30 cellular contexts compared by ENCODE assay signal in the genomic region with DNA sequence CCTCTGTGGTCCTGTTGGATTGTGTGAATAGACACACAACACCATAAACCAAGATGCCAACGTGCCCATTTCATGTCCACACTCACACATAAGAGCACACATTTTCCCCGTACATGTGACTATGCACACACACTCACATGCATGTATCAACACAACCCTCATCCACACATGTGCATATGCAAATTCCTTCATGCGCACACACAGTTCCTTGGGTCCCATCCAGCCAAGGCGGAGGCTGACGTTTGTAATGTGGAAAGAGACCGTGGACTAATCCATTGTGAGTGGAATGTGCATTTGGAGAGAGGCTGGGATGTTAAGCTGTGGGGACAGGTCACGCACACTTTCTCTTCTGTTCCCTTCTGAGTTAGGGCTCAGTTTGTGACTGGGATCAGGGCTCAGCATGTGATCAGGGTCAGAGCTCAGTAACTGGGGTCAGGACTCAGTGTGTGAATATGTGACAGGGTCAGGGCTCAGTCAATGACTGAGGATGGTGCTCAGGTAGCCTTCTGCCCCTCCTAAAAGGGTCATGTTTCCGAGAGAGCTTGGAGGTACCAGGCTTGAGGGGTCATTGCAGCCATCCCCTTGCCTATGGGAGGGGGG. TPM values are rescaled to one million over a fixed set of nuclear protein-coding genes. Genes with fewer than 3 reads are reported as not detected.
"Had no signal": no experiment of that assay in that cellular context is flagged by ENCODE, and none has a peak within 500 bp of the region (broad histone marks: within the 10 kb centered on the region; RNA-seq: fewer than 3 reads in every experiment).

No MANE protein-coding gene starts in this region.

- H3K9me3 ChIP-seq: adrenal gland, body of pancreas, SK-N-SH had no signal

- ATAC-seq: activated CD4-positive, alpha-beta T cell treated with anti-CD3 and anti-CD28 coated beads for 36 hours; activated CD4-positive, CD25-positive, alpha-beta regulatory T cell treated with anti-CD3 and anti-CD28 coated beads, Interleukin-2, amount 50 U/mL, for 24 hours; activated naive CD4-positive, alpha-beta T cell treated with anti-CD3 and anti-CD28 coated beads, Interleukin-2, amount 50 U/mL, for 72 hours; body of pancreas; K562; Panc1 had no signal

- H3K27me3 Mint-ChIP-seq: activated CD4-positive, alpha-beta T cell treated with anti-CD3 and anti-CD28 coated beads for 36 hours; activated T-cell treated with anti-CD3 and anti-CD28 coated beads, Interleukin-2, amount 50 U/mL, for 24 hours had no signal

- H3K36me3 ChIP-seq: adrenal gland, breast epithelium, SJSA1 had no signal

- DNase-seq: activated CD4-positive, alpha-beta T cell treated with anti-CD3 and anti-CD28 coated beads for 36 hours; activated CD4-positive, alpha-beta T cell treated with anti-CD3 and anti-CD28 coated beads, Interleukin-2, amount 10 ng/mL, durations not matched to agents 7 days and 5 days; activated CD4-positive, alpha-beta T cell treated with anti-CD3 and anti-CD28 coated beads, Interleukin-2, amount 50 U/mL, for 48 hours; activated CD8-positive, alpha-beta T cell treated with anti-CD3 and anti-CD28 coated beads, Interleukin-2, amount 10 ng/mL, durations not matched to agents 7 days and 5 days; activated gamma-delta T cell treated with Interleukin-2 at 50 U/mL for 16 hours; activated naive CD4-positive, alpha-beta T cell treated with anti-CD3 and anti-CD28 coated beads for 36 hours; activated T-cell treated with anti-CD3 and anti-CD28 coated beads, Interleukin-2, amount 50 U/mL, for 24 hours; adrenal gland; body of pancreas; NCI-H1105; NCI-H1417 treated with DMSO at 0.1 percent for 48 hours; NCI-H187 treated with DMSO at 0.1 percent for 48 hours; NCI-H2081 treated with DMSO at 0.1 percent for 48 hours; NCI-H345; NCI-H524 treated with DMSO at 0.1 percent for 48 hours; SHP77 treated with DMSO at 0.1 percent for 48 hours; SK-N-SH; T1000 had no signal

- H3K9ac ChIP-seq: SK-N-SH had no signal

- H3K4me3 ChIP-seq: adrenal gland, body of pancreas, breast epithelium, K562, SJSA1 had no signal

- H3K27ac ChIP-seq: adrenal gland, body of pancreas, breast epithelium, SJSA1 had no signal

- H3K27me3 ChIP-seq: adrenal gland, body of pancreas, breast epithelium, SJSA1 had no signal

- H3K9me2 ChIP-seq: SK-N-SH had no signal

- H3K4me1 ChIP-seq: adrenal gland, body of pancreas, breast epithelium had no signal

- H3K4me3 Mint-ChIP-seq: activated CD4-positive, alpha-beta T cell treated with anti-CD3 and anti-CD28 coated beads for 36 hours; activated CD4-positive, alpha-beta T cell treated with anti-CD3 and anti-CD28 coated beads, Interleukin-2, amount 10 ng/mL, durations not matched to agents 7 days and 5 days; activated CD8-positive, alpha-beta T cell treated with anti-CD3 and anti-CD28 coated beads, Interleukin-2, amount 10 ng/mL, durations not matched to agents 7 days and 5 days; activated naive CD4-positive, alpha-beta T cell treated with anti-CD3 and anti-CD28 coated beads for 36 hours; activated T-cell treated with anti-CD3 and anti-CD28 coated beads, Interleukin-2, amount 50 U/mL, for 24 hours; T-helper 1 cell treated with Interleukin-12 subunit alpha and Interleukin-12 subunit beta and Interleukin-4 antibody, amounts not matched to agents 30 μg/mL and 1 μg/mL, for 36 hours had no signal

- H3K36me3 Mint-ChIP-seq: activated naive CD4-positive, alpha-beta T cell treated with anti-CD3 and anti-CD28 coated beads, Interleukin-2, amount 50 U/mL, for 72 hours had no signal

- H3K4me2 ChIP-seq: SK-N-SH had no signal

- H3K27ac Mint-ChIP-seq: activated CD4-positive, alpha-beta T cell treated with anti-CD3 and anti-CD28 coated beads for 36 hours; activated CD4-positive, alpha-beta T cell treated with anti-CD3 and anti-CD28 coated beads, Interleukin-2, amount 10 ng/mL, durations not matched to agents 7 days and 5 days; activated CD8-positive, alpha-beta T cell treated with anti-CD3 and anti-CD28 coated beads, Interleukin-2, amount 10 ng/mL, durations not matched to agents 7 days and 5 days; activated naive CD4-positive, alpha-beta T cell treated with anti-CD3 and anti-CD28 coated beads for 36 hours; activated naive CD4-positive, alpha-beta T cell treated with anti-CD3 and anti-CD28 coated beads, Interleukin-2, amount 50 U/mL, for 72 hours; activated T-cell treated with anti-CD3 and anti-CD28 coated beads, Interleukin-2, amount 50 U/mL, for 24 hours; T-helper 1 cell treated with Interleukin-12 subunit alpha and Interleukin-12 subunit beta and Interleukin-4 antibody, amounts not matched to agents 30 μg/mL and 1 μg/mL, for 36 hours had no signal

- FAIRE-seq: astrocyte, K562 had no signal

RNA-seq across cellular contexts. Expression of a gene that starts 0.6 kb away (rescaled TPM):
- total RNA-seq: activated CD4-positive, alpha-beta T cell treated with anti-CD3 and anti-CD28 coated beads for 36 hours; activated CD4-positive, alpha-beta T cell treated with anti-CD3 and anti-CD28 coated beads, Interleukin-2, amount 10 ng/mL, durations not matched to agents 7 days and 5 days; activated CD8-positive, alpha-beta T cell treated with anti-CD3 and anti-CD28 coated beads, Interleukin-2, amount 10 ng/mL, durations not matched to agents 7 days and 5 days; activated naive CD4-positive, alpha-beta T cell treated with anti-CD3 and anti-CD28 coated beads for 36 hours; activated naive CD4-positive, alpha-beta T cell treated with anti-CD3 and anti-CD28 coated beads, Interleukin-2, amount 50 U/mL, for 72 hours; astrocyte; body of pancreas; cardiac septum; K562; M059J; NCI-H460; RPMI7951; SJSA1 had no signal
- polyA plus RNA-seq: adrenal gland, K562, SK-N-SH had no signal

RNA-seq across cellular contexts. Expression of a gene that starts 2.6 kb away (rescaled TPM):
- total RNA-seq: activated CD4-positive, alpha-beta T cell treated with anti-CD3 and anti-CD28 coated beads for 36 hours; activated CD4-positive, alpha-beta T cell treated with anti-CD3 and anti-CD28 coated beads, Interleukin-2, amount 10 ng/mL, durations not matched to agents 7 days and 5 days; activated CD8-positive, alpha-beta T cell treated with anti-CD3 and anti-CD28 coated beads, Interleukin-2, amount 10 ng/mL, durations not matched to agents 7 days and 5 days; activated naive CD4-positive, alpha-beta T cell treated with anti-CD3 and anti-CD28 coated beads for 36 hours; activated naive CD4-positive, alpha-beta T cell treated with anti-CD3 and anti-CD28 coated beads, Interleukin-2, amount 50 U/mL, for 72 hours; adrenal gland; astrocyte; body of pancreas; breast epithelium; cardiac septum; K562; M059J; NCI-H460; RPMI7951; SJSA1 had no signal
- polyA plus RNA-seq: adrenal gland, K562, SK-N-SH had no signal

RNA-seq across cellular contexts. Expression of a gene that starts 24.6 kb away (rescaled TPM):
- total RNA-seq: activated CD4-positive, alpha-beta T cell treated with anti-CD3 and anti-CD28 coated beads for 36 hours; activated CD4-positive, alpha-beta T cell treated with anti-CD3 and anti-CD28 coated beads, Interleukin-2, amount 10 ng/mL, durations not matched to agents 7 days and 5 days; activated CD8-positive, alpha-beta T cell treated with anti-CD3 and anti-CD28 coated beads, Interleukin-2, amount 10 ng/mL, durations not matched to agents 7 days and 5 days; activated naive CD4-positive, alpha-beta T cell treated with anti-CD3 and anti-CD28 coated beads for 36 hours; activated naive CD4-positive, alpha-beta T cell treated with anti-CD3 and anti-CD28 coated beads, Interleukin-2, amount 50 U/mL, for 72 hours; adrenal gland; astrocyte; body of pancreas; breast epithelium; cardiac septum; K562; M059J; NCI-H460; RPMI7951; SJSA1 had no signal
- polyA plus RNA-seq: adrenal gland, K562, SK-N-SH had no signal

RNA-seq across cellular contexts. Expression of a gene that starts 46.8 kb away (rescaled TPM):
- total RNA-seq: activated CD4-positive, alpha-beta T cell treated with anti-CD3 and anti-CD28 coated beads for 36 hours; activated CD4-positive, alpha-beta T cell treated with anti-CD3 and anti-CD28 coated beads, Interleukin-2, amount 10 ng/mL, durations not matched to agents 7 days and 5 days; activated CD8-positive, alpha-beta T cell treated with anti-CD3 and anti-CD28 coated beads, Interleukin-2, amount 10 ng/mL, durations not matched to agents 7 days and 5 days; activated naive CD4-positive, alpha-beta T cell treated with anti-CD3 and anti-CD28 coated beads for 36 hours; activated naive CD4-positive, alpha-beta T cell treated with anti-CD3 and anti-CD28 coated beads, Interleukin-2, amount 50 U/mL, for 72 hours; adrenal gland; astrocyte; body of pancreas; breast epithelium; cardiac septum; K562; M059J; NCI-H460; RPMI7951; SJSA1 had no signal
- polyA plus RNA-seq: adrenal gland, K562, SK-N-SH had no signal
